In the genomic region with DNA sequence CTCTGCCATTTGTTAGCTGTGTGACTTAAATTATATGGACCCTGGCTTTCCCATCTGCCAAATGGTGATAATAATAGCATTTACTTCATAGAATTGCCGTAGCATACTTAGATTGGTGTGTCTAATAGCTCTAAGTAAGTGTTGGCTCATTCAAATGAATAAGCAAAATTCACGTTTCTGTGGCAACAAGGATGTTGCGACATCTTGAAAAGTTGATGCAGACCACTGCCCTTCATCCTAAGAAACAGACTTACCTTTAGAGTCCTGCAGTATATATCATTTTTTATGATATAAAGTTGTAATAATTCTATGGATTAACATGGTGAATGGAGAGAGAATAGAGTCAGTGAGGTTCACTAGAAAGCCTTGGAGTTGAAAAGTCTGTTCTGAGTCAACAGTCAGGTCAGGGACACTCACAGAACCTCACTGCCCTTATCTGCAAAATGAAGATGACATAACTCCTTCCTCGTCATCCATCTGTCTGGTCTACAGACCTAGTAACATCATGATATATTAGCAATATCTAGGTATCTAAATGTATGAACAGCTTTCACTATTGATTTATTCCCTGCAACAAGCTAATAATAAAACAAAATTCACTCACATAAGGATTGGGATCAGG, we compare ENCODE assay signal across 19 cellular contexts.
"Had no signal": no experiment of that assay in that cellular context is flagged by ENCODE, and none has a peak within 500 bp of the region (broad histone marks: within the 10 kb centered on the region; RNA-seq: fewer than 3 reads in every experiment).

No MANE protein-coding gene starts in this region.

- H3K4me3 ChIP-seq: coronary artery, esophagus squamous epithelium, left lung, lung, neural progenitor cell, spleen, thyroid gland had no signal

- DNase-seq: activated CD4-positive, alpha-beta T cell treated with anti-CD3 and anti-CD28 coated beads, Interleukin-2, amount 50 U/mL, for 1 hour; activated CD8-positive, alpha-beta T cell treated with anti-CD3 and anti-CD28 coated beads, Interleukin-2, amount 10 ng/mL, durations not matched to agents 7 days and 5 days; activated gamma-delta T cell; anterior cingulate cortex; esophagus squamous epithelium; left lung; naive thymus-derived CD4-positive, alpha-beta T cell; retina; spleen; stimulated activated CD4-positive, alpha-beta T cell treated with anti-CD3 and anti-CD28 coated beads, Interleukin-4, amount 100 ng/mL, for 4 hours; substantia nigra; SW 1271; T-helper 17 cell; thyroid gland had no signal

- ATAC-seq: activated CD4-positive, CD25-positive, alpha-beta regulatory T cell treated with anti-CD3 and anti-CD28 coated beads, Interleukin-2, amount 50 U/mL, for 24 hours; activated CD8-positive, alpha-beta T cell treated with anti-CD3 and anti-CD28 coated beads, Interleukin-2, amount 10 ng/mL, durations not matched to agents 7 days and 5 days; left lung; naive thymus-derived CD4-positive, alpha-beta T cell; T-helper 17 cell had no signal

- H3K4me2 ChIP-seq: neural progenitor cell had no signal

- H3K27me3 ChIP-seq: esophagus squamous epithelium, left lung, neural progenitor cell, spleen, thyroid gland had no signal

- H3K27ac ChIP-seq: coronary artery, esophagus squamous epithelium, left lung, neural progenitor cell, spleen, thyroid gland, VCaP had no signal

- H2AFZ ChIP-seq: neural progenitor cell had no signal

- H3K36me3 ChIP-seq: esophagus squamous epithelium, left lung, neural progenitor cell, spleen, thyroid gland had no signal

- H3K9ac ChIP-seq: neural progenitor cell had no signal

- H3K9me3 ChIP-seq: esophagus squamous epithelium, left lung, spleen, thyroid gland had no signal

- H3K4me1 ChIP-seq: left lung, neural progenitor cell, spleen, thyroid gland had no signal
